In the genomic region with DNA sequence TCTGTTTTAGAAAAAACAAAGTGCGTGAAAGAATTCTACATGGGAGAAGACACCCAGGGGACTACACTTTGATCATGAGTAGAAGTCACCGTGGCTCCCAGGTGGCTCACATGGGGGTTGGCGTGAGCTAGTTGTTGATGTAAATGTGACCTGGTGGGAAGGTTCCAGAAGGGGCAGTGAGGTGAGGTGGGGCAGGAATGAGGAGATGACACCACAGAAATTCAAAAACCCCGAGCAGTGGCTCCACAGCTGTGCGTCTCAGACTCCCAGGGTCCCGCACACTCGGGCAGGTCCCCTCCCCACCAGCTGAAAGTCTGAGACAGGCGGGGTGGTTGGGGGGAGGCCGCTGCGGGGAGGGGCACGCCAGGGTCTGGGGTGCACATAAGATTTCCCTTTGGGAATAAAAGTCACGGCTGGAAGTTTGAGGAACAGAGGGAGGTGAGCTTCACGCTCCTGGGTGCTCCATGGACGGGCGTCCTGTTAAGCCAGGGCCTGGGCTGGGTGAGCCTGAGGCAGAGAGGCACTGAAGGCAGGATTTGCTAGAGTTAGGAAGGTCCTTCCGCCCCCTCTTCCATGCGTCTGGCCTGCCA, we compare ENCODE assay signal across 26 cellular contexts. TPM values are rescaled to one million over a fixed set of nuclear protein-coding genes. Genes with fewer than 3 reads are reported as not detected.
A peak's percentile ranks its signal among the peaks of the same experiment; 100 is the strongest.
DNase-seq lines count a peak whose midpoint lies in the region; ATAC-seq and TF ChIP-seq lines count a peak whose summit lies in the region.
"Had no signal": no experiment of that assay in that cellular context is flagged by ENCODE, and none has a peak within 500 bp of the region (broad histone marks: within the 10 kb centered on the region; RNA-seq: fewer than 3 reads in every experiment).

No MANE protein-coding gene starts in this region.

- DNase-seq in NCI-H82 (lab: John Stamatoyannopoulos, UW) (peak; percentile 13), NCI-H82 treated with DMSO at 0.1 percent for 48 hours (lab: John Stamatoyannopoulos, UW; ENCODE audit: unreplicated experiment) (no peak), ecto neural progenitor cell (ENCODE audit: low spot score) (peak; percentile 31), osteocyte (ENCODE audit: extremely low spot score, unreplicated experiment) (peak; percentile 73), NCI-H1694 treated with DMSO at 0.1 percent for 48 hours (lab: John Stamatoyannopoulos, UW) (no peak)
- no peak for DNase-seq in activated naive CD4-positive, alpha-beta T cell (lab: John Stamatoyannopoulos, UW)
- DNase-seq: ACHN; Caco-2; CD4-positive, alpha-beta memory T cell; DMS153; GM23248; MM.1S; NCI-H1048; NCI-H1436; NCI-H1930; NCI-H2227 treated with DMSO at 0.1 percent for 48 hours; NCI-H510A; NCI-H748 treated with DMSO at 0.1 percent for 48 hours had no signal

- no peaks in the 10 kb centered on the region for H3K9me3 Mint-ChIP-seq in activated naive CD4-positive, alpha-beta T cell treated with anti-CD3 and anti-CD28 coated beads, Interleukin-2, amount 50 U/mL, for 24 hours
- H3K9me3 Mint-ChIP-seq in osteocyte (ENCODE audit: unreplicated experiment): no peaks in the 10 kb centered on the region

- H3K4me1 Mint-ChIP-seq in activated naive CD4-positive, alpha-beta T cell treated with anti-CD3 and anti-CD28 coated beads, Interleukin-2, amount 50 U/mL, for 24 hours: no peaks in the 10 kb centered on the region
- H3K4me1 Mint-ChIP-seq in osteocyte (ENCODE audit: unreplicated experiment): no peaks in the 10 kb centered on the region
- H3K4me1 Mint-ChIP-seq: CD4-positive, alpha-beta memory T cell had no signal

- H3K36me3 Mint-ChIP-seq in activated naive CD4-positive, alpha-beta T cell treated with anti-CD3 and anti-CD28 coated beads, Interleukin-2, amount 50 U/mL, for 24 hours: no peaks in the 10 kb centered on the region
- H3K36me3 Mint-ChIP-seq in osteocyte (ENCODE audit: unreplicated experiment): no peaks in the 10 kb centered on the region
- H3K36me3 Mint-ChIP-seq: CD4-positive, alpha-beta memory T cell had no signal

- TF ChIP-seq CTCF in osteocyte (IDR thresholded peaks at IDR 0.05): no peak

- H3K27me3 Mint-ChIP-seq in activated naive CD4-positive, alpha-beta T cell treated with anti-CD3 and anti-CD28 coated beads, Interleukin-2, amount 50 U/mL, for 24 hours: peaks cover 3% of the 10 kb centered on the region
- H3K27me3 Mint-ChIP-seq in osteocyte (ENCODE audit: unreplicated experiment): no peaks in the 10 kb centered on the region

- H3K4me3 Mint-ChIP-seq in activated naive CD4-positive, alpha-beta T cell treated with anti-CD3 and anti-CD28 coated beads, Interleukin-2, amount 50 U/mL, for 24 hours: no peak overlapping the region
- H3K4me3 Mint-ChIP-seq in osteocyte (ENCODE audit: unreplicated experiment): no peak overlapping the region
- H3K4me3 Mint-ChIP-seq: CD4-positive, alpha-beta memory T cell had no signal

- no peak for ATAC-seq in HG02798 (IDR thresholded peaks at IDR 0.05; ENCODE audit: poor library complexity, unreplicated experiment)
- ATAC-seq: HepG2, K562 had no signal

- H3K27ac Mint-ChIP-seq in activated naive CD4-positive, alpha-beta T cell treated with anti-CD3 and anti-CD28 coated beads, Interleukin-2, amount 50 U/mL, for 24 hours: peak overlapping the region; percentile 59
- no peak overlapping the region for H3K27ac Mint-ChIP-seq in osteocyte (ENCODE audit: unreplicated experiment)
- H3K27ac Mint-ChIP-seq: CD4-positive, alpha-beta memory T cell had no signal

RNA-seq across cellular contexts. Expression of a gene that starts 29.9 kb away (rescaled TPM):
- not detected in 2 replicates for total RNA-seq in osteocyte
- total RNA-seq: Caco-2; CD4-positive, alpha-beta memory T cell; G401; GM23248; HepG2; HT-29; K562; LHCN-M2; Peyer's patch had no signal

RNA-seq across cellular contexts. Expression of a gene that starts 47.9 kb away (rescaled TPM):
- not detected in 2 replicates for total RNA-seq in osteocyte
- total RNA-seq: Caco-2; CD4-positive, alpha-beta memory T cell; G401; GM23248; HT-29; LHCN-M2; Peyer's patch had no signal

RNA-seq across cellular contexts. Expression of a gene that starts 53.6 kb away (rescaled TPM):
- not detected in 2 replicates for total RNA-seq in osteocyte
- total RNA-seq: Caco-2; CD4-positive, alpha-beta memory T cell; G401; GM23248; HepG2; HT-29; K562; LHCN-M2; Peyer's patch had no signal

Comparison
In these comparisons a context has a peak if more than half of its experiments do, and no peak if none do; other contexts are left out.
1. DNase-seq: peak in NCI-H82 (single experiment), ecto neural progenitor cell (single experiment) and osteocyte (single experiment); none in NCI-H82 treated with DMSO at 0.1 percent for 48 hours (single experiment), activated naive CD4-positive, alpha-beta T cell (0 of 4) and NCI-H1694 treated with DMSO at 0.1 percent for 48 hours (single experiment).